Comparison of ENCODE assay signal across 10 cellular contexts in the genomic region with DNA sequence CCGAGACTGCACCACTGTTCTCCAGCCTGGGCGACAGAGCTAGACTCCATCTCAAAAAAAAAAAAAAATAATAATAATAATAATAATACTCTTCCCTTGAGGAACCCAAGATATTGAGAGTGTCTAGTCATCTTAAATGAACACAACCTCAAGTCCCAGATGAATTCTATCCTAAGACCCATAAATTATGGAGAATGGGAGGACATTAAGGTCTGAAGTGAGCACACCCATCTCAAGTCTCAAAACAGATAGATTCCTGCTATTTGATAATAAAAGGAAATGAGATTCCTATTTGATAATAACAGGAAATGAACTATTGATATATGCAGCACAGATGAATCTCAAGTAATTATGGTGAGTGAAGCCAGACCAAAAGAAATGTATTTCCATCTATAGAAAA. TPM values are rescaled to one million over a fixed set of nuclear protein-coding genes. Genes with fewer than 3 reads are reported as not detected.
A peak's percentile ranks its signal among the peaks of the same experiment; 100 is the strongest.
DNase-seq lines count a peak whose midpoint lies in the region; ATAC-seq and TF ChIP-seq lines count a peak whose summit lies in the region.
"Had no signal": no experiment of that assay in that cellular context is flagged by ENCODE, and none has a peak within 500 bp of the region (broad histone marks: within the 10 kb centered on the region; RNA-seq: fewer than 3 reads in every experiment).

No MANE protein-coding gene starts in this region.

- H3K36me3 ChIP-seq in heart right ventricle: no peaks in the 10 kb centered on the region
- no peaks in the 10 kb centered on the region for H3K36me3 ChIP-seq in upper lobe of right lung

- no peak for TF ChIP-seq CTCF in heart right ventricle (IDR thresholded peaks at IDR 0.05)
- no peak for TF ChIP-seq CTCF in mesothelial cell of epicardium (IDR thresholded peaks at IDR 0.05; ENCODE audit: unreplicated experiment)
- no peak for TF ChIP-seq CTCF in upper lobe of right lung (IDR thresholded peaks at IDR 0.05)

- H3K4me1 ChIP-seq in heart right ventricle: peaks cover 9 to 61% (median 47%) of the 10 kb centered on the region in 9 donors
- peaks cover 14% of the 10 kb centered on the region for H3K4me1 ChIP-seq in right cardiac atrium (ENCODE audit: control insufficient read depth, insufficient read depth, low read length)
- H3K4me1 ChIP-seq in upper lobe of right lung: peaks cover 42% of the 10 kb centered on the region

- intact Hi-C loops in heart right ventricle (cut with DNase I) (loop anchor here in 4 of 10 donors (5.0 to 10.0 kb wide), 4 partner anchors 49 to 136 kb away; a partner anchor contains a TSS), right cardiac atrium (cut with DNase I) (loop anchor here in 1 of 4 donors (10.0 kb wide), 1 partner anchor 49 kb away; a partner anchor contains a TSS), upper lobe of right lung (cut with DNase I) (no loop called here)

- ATAC-seq in heart right ventricle (no peak), right cardiac atrium (no peak), upper lobe of right lung (no peak)

- H3K27me3 ChIP-seq in heart right ventricle: no peaks in the 10 kb centered on the region
- no peaks in the 10 kb centered on the region for H3K27me3 ChIP-seq in right cardiac atrium (ENCODE audit: control insufficient read depth, insufficient read depth)
- no peaks in the 10 kb centered on the region for H3K27me3 ChIP-seq in upper lobe of right lung

- H3K27ac ChIP-seq in heart right ventricle (peak overlapping the region in 7 of 10 donors; percentile 19 to 84 (median 72)), right cardiac atrium (ENCODE audit: low read length) (no peak overlapping the region), upper lobe of right lung (peak overlapping the region; percentile 87)
- H3K27ac ChIP-seq: VCaP had no signal

- no peaks in the 10 kb centered on the region for H3K27me3 Mint-ChIP-seq in activated naive CD8-positive, alpha-beta T cell treated with anti-CD3 and anti-CD28 coated beads for 36 hours
- no peaks in the 10 kb centered on the region for H3K27me3 Mint-ChIP-seq in mesothelial cell of epicardium (ENCODE audit: low read depth)

- H3K4me1 Mint-ChIP-seq in activated naive CD8-positive, alpha-beta T cell treated with anti-CD3 and anti-CD28 coated beads for 36 hours: peaks cover 44% of the 10 kb centered on the region
- peaks cover 28% of the 10 kb centered on the region for H3K4me1 Mint-ChIP-seq in mesothelial cell of epicardium

- WGBS in heart right ventricle, 2 donors: 97 to 98% methylated on average over 2 of the region's 2 CpGs
- WGBS in right cardiac atrium: 94% methylated on average over 2 of the region's 2 CpGs

- DNase-seq in heart right ventricle (no peak), right cardiac atrium (no peak), mesothelial cell of epicardium (ENCODE audit: low spot score in 2 of 2, unreplicated experiment in 2 of 2) (no peak), upper lobe of right lung (no peak), SK-N-DZ (ENCODE audit: low spot score) (no peak)
- no peak for DNase-seq in activated naive CD8-positive, alpha-beta T cell treated with anti-CD3 and anti-CD28 coated beads for 36 hours
- no peak for DNase-seq in stimulated activated naive CD4-positive, alpha-beta T cell (lab: John Stamatoyannopoulos, UW)
- DNase-seq in stimulated activated CD4-positive, alpha-beta T cell treated with anti-CD3 and anti-CD28 coated beads, Interleukin-4, amount 100 ng/mL, for 1 hour: no peak
- DNase-seq: NCI-H1105 treated with DMSO at 0.1 percent for 48 hours had no signal

- H3K4me3 Mint-ChIP-seq in activated naive CD8-positive, alpha-beta T cell treated with anti-CD3 and anti-CD28 coated beads for 36 hours: no peak overlapping the region
- H3K4me3 Mint-ChIP-seq in mesothelial cell of epicardium: no peak overlapping the region

- H3K9me3 ChIP-seq in heart right ventricle (peaks cover 0 to 7% (median 0%) of the 10 kb centered on the region in 11 donors), right cardiac atrium (ENCODE audit: control insufficient read depth, low read length) (no peaks in the 10 kb centered on the region), upper lobe of right lung (no peaks in the 10 kb centered on the region)

- no peaks in the 10 kb centered on the region for H3K9me3 Mint-ChIP-seq in activated naive CD8-positive, alpha-beta T cell treated with anti-CD3 and anti-CD28 coated beads for 36 hours
- H3K9me3 Mint-ChIP-seq in mesothelial cell of epicardium: peaks cover 8% of the 10 kb centered on the region

- H3K27ac Mint-ChIP-seq in activated naive CD8-positive, alpha-beta T cell treated with anti-CD3 and anti-CD28 coated beads for 36 hours: peak overlapping the region; percentile 16
- peak overlapping the region; percentile 25 for H3K27ac Mint-ChIP-seq in mesothelial cell of epicardium

- peaks cover 26% of the 10 kb centered on the region for H3K36me3 Mint-ChIP-seq in activated naive CD8-positive, alpha-beta T cell treated with anti-CD3 and anti-CD28 coated beads for 36 hours
- H3K36me3 Mint-ChIP-seq in mesothelial cell of epicardium: peaks cover 6% of the 10 kb centered on the region

- H3K4me3 ChIP-seq in heart right ventricle: no peak overlapping the region
- no peak overlapping the region for H3K4me3 ChIP-seq in right cardiac atrium (ENCODE audit: low read length)
- no peak overlapping the region for H3K4me3 ChIP-seq in upper lobe of right lung

RNA-seq across cellular contexts. Expression of a gene that starts 51.5 kb away (rescaled TPM):
- total RNA-seq in heart right ventricle: 100 to 1,000 TPM in 6 of 10 donors, 10 to 100 TPM in 4; 85.4 to 124 (median 105) TPM
- polyA plus RNA-seq in heart right ventricle: 10 to 100 TPM in 1 of 2 donors, 1 to 10 TPM in 1; 8.3 to 14.7 TPM
- 100 to 1,000 TPM; 116 to 126 (median 123) TPM for total RNA-seq in right cardiac atrium
- 14.8 TPM for polyA plus RNA-seq in right cardiac atrium
- total RNA-seq in activated naive CD8-positive, alpha-beta T cell treated with anti-CD3 and anti-CD28 coated beads for 36 hours: 100 to 1,000 TPM in 1 of 2 experiments, 10 to 100 TPM in 1; 96.1 to 106 TPM
- total RNA-seq in mesothelial cell of epicardium: 90.2 to 92.9 TPM (median 90.4 TPM) in 3 replicates
- 134 TPM for total RNA-seq in upper lobe of right lung
- 19.2 and 25.2 TPM in 2 replicates for polyA plus RNA-seq in SK-N-DZ (2014; cell fraction: cytosol; rRNA removed)
- 16.5 and 17.8 TPM in 2 replicates for polyA plus RNA-seq in SK-N-DZ (2014; cell fraction: nucleus; rRNA removed)
